ENCODE assay signal across 27 cellular contexts in the genomic region with DNA sequence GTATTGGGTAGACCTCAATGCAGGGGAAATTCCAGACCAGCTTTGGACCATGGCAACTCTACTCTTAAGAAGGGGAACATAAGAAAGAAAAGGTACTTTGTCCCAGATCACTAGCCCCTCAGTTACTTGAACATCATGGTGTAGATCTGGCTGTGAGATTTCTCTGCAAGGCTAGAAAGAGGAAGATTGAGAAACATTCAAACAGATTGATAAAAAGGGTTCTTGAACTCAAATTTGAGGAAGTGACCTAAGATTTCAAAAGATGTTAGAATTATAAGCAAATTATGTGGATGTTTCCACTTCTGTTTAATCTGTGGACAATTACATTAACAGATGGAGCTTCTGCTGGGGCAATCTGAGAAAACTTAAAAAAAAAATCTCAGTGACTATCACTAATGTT. TPM values are rescaled to one million over a fixed set of nuclear protein-coding genes. Genes with fewer than 3 reads are reported as not detected.
DNase-seq lines count a peak whose midpoint lies in the region; ATAC-seq, FAIRE-seq and TF ChIP-seq lines count a peak whose summit lies in the region.
"Had no signal": no experiment of that assay in that cellular context is flagged by ENCODE, and none has a peak within 500 bp of the region (broad histone marks: within the 10 kb centered on the region; RNA-seq: fewer than 3 reads in every experiment).

No MANE protein-coding gene starts in this region.

- no peaks in the 10 kb centered on the region for H3K27me3 Mint-ChIP-seq in activated T-cell treated with anti-CD3 and anti-CD28 coated beads, Interleukin-2, amount 50 U/mL, for 24 hours
- H3K27me3 Mint-ChIP-seq in endodermal cell (ENCODE audit: insufficient read depth): no peaks in the 10 kb centered on the region
- peaks cover 2% of the 10 kb centered on the region for H3K27me3 Mint-ChIP-seq in activated T-helper 1 cell treated with anti-CD3 and anti-CD28 coated beads, Interleukin-12 subunit alpha, Interleukin-12 subunit beta, Interleukin-2, Interleukin-4 antibody, amounts not matched to agents 30 ng/mL and 10 ng/mL and 1 ng/mL, durations not matched to agents 14 hours and 24 hours and 36 hours (ENCODE audit: insufficient read depth)
- H3K27me3 Mint-ChIP-seq: natural killer cell treated with Interleukin-12 subunit alpha and Interleukin-12 subunit beta and Interleukin-15 and Interleukin-18, amount 100 ng/mL, for 72 hours; T-cell had no signal

- H3K27ac Mint-ChIP-seq in activated T-cell treated with anti-CD3 and anti-CD28 coated beads, Interleukin-2, amount 50 U/mL, for 24 hours: no peak overlapping the region
- H3K27ac Mint-ChIP-seq in endodermal cell: no peak overlapping the region
- H3K27ac Mint-ChIP-seq in activated T-helper 1 cell treated with anti-CD3 and anti-CD28 coated beads, Interleukin-12 subunit alpha, Interleukin-12 subunit beta, Interleukin-2, Interleukin-4 antibody, amounts not matched to agents 30 ng/mL and 10 ng/mL and 1 ng/mL, durations not matched to agents 14 hours and 24 hours and 36 hours: no peak overlapping the region
- H3K27ac Mint-ChIP-seq: natural killer cell treated with Interleukin-12 subunit alpha and Interleukin-12 subunit beta and Interleukin-15 and Interleukin-18, amount 100 ng/mL, for 72 hours; T-cell had no signal

- CTCF ChIA-PET in IMR-90 (lab: Yijun Ruan, JAX) (no interaction called here), OCI-LY7 (lab: Charles Lee; ENCODE audit: unreplicated experiment) (no interaction called here), K562 (lab: Yijun Ruan, JAX; ENCODE audit: low intra/inter-chr PET ratio) (no interaction called here), A673 (lab: Charles Lee) (no interaction called here)

- H4K8ac ChIP-seq in IMR-90 (ENCODE audit: low read depth in 2 of 2, low read length in 2 of 2): peak overlapping the region in 1 of 2 experiments; percentile 64; a peak in 2 of 4 replicates

- no peak overlapping the region for H2AK9ac ChIP-seq in IMR-90 (replicated peaks; ENCODE audit: low read depth, low read length, poor library complexity)

- ATAC-seq in IMR-90 (ENCODE audit: low read depth): no peak
- ATAC-seq in K562: no peak
- ATAC-seq: natural killer cell treated with Interleukin-12 subunit alpha and Interleukin-12 subunit beta and Interleukin-15 and Interleukin-18, amount 100 ng/mL, for 72 hours; T-cell had no signal

- TF ChIP-seq EP300 in K562 (IDR thresholded peaks at IDR 0.05; ENCODE audit: low read length): no peak

- H3K36me3 ChIP-seq in IMR-90 (ENCODE audit: control insufficient read depth, insufficient read depth, low read length) (no peaks in the 10 kb centered on the region), OCI-LY7 (ENCODE audit: insufficient read depth, low read length) (no peaks in the 10 kb centered on the region), K562 (ENCODE audit: control insufficient read depth, insufficient read depth, low read length) (no peaks in the 10 kb centered on the region), endodermal cell (ENCODE audit: control insufficient read depth, insufficient read depth, low read length) (no peaks in the 10 kb centered on the region), A673 (ENCODE audit: insufficient read depth, low read length, poor library complexity, severe bottlenecking) (no peaks in the 10 kb centered on the region)
- H3K36me3 ChIP-seq: MG63, sigmoid colon, suprapubic skin had no signal

- H4K91ac ChIP-seq in IMR-90 (ENCODE audit: insufficient read depth, low read depth, low read length): peak overlapping the region; percentile 55

- H3K4me3 Mint-ChIP-seq in activated T-cell treated with anti-CD3 and anti-CD28 coated beads, Interleukin-2, amount 50 U/mL, for 24 hours: no peak overlapping the region
- no peak overlapping the region for H3K4me3 Mint-ChIP-seq in endodermal cell
- no peak overlapping the region for H3K4me3 Mint-ChIP-seq in activated T-helper 1 cell treated with anti-CD3 and anti-CD28 coated beads, Interleukin-12 subunit alpha, Interleukin-12 subunit beta, Interleukin-2, Interleukin-4 antibody, amounts not matched to agents 30 ng/mL and 10 ng/mL and 1 ng/mL, durations not matched to agents 14 hours and 24 hours and 36 hours
- H3K4me3 Mint-ChIP-seq: natural killer cell treated with Interleukin-12 subunit alpha and Interleukin-12 subunit beta and Interleukin-15 and Interleukin-18, amount 100 ng/mL, for 72 hours; T-cell had no signal

- H3K9me1 ChIP-seq in IMR-90 (ENCODE audit: insufficient read depth, low read length) (peaks cover 11% of the 10 kb centered on the region), K562 (ENCODE audit: control insufficient read depth, insufficient read depth, low read length) (no peaks in the 10 kb centered on the region)

- peak overlapping the region; percentile 28; the same call in 1 of the 2 replicates for H3K4ac ChIP-seq in IMR-90 (ENCODE audit: low read depth, low read length)

- POLR2A ChIA-PET in IMR-90 (lab: Charles Lee; ENCODE audit: unreplicated experiment) (no interaction called here), OCI-LY7 (lab: Charles Lee) (no interaction called here), K562 (lab: Yijun Ruan, JAX) (no interaction called here), A673 (lab: Charles Lee; ENCODE audit: low non-redundant PET) (no interaction called here)

- peak overlapping the region; percentile 38; the same call in 1 of the 3 replicates for H2BK15ac ChIP-seq in IMR-90 (ENCODE audit: low read depth, low read length)

- H3K23ac ChIP-seq in IMR-90 (ENCODE audit: low read depth, low read length): no peak overlapping the region; the same call in 1 of the 2 replicates

- no peak for TF ChIP-seq CTCF in IMR-90 (conservative IDR thresholded peaks at IDR 0.05; ENCODE audit: low read depth, low read length)
- TF ChIP-seq CTCF in OCI-LY7 (conservative IDR thresholded peaks at IDR 0.05; ENCODE audit: low read length): no peak
- TF ChIP-seq CTCF in K562 (IDR thresholded peaks at IDR 0.05 in 2 of 3, conservative IDR thresholded peaks at IDR 0.05 in 1 of 3; ENCODE audit: insufficient read depth in 2 of 3, low read depth in 1 of 3, low read length in 3 of 3): no peak
- no peak for TF ChIP-seq CTCF in endodermal cell (conservative IDR thresholded peaks at IDR 0.05)
- no peak for TF ChIP-seq CTCF in A673 (conservative IDR thresholded peaks at IDR 0.05; ENCODE audit: low read depth, low read length)

- peak overlapping the region; percentile 50 for H2BK120ac ChIP-seq in IMR-90 (ENCODE audit: low read depth, low read length)

- H3K4me2 ChIP-seq in IMR-90 (ENCODE audit: low read depth, low read length) (no peak overlapping the region), OCI-LY7 (ENCODE audit: low read length) (no peak overlapping the region), K562 (ENCODE audit: insufficient read depth, low read length) (no peak overlapping the region)

- TF ChIP-seq POLR2A in IMR-90 (IDR thresholded peaks at IDR 0.05; ENCODE audit: low read depth, low read length): no peak
- no peak for TF ChIP-seq POLR2A in K562 (conservative IDR thresholded peaks at IDR 0.05)

- H3K18ac ChIP-seq in IMR-90 (ENCODE audit: low read depth, low read length): peak overlapping the region; percentile 46; the same call in 1 of the 2 replicates

- H4K20me1 ChIP-seq in IMR-90 (ENCODE audit: insufficient read depth, low read length) (no peaks in the 10 kb centered on the region), OCI-LY7 (ENCODE audit: insufficient read depth, low read length) (no peaks in the 10 kb centered on the region), K562 (replicated peaks; ENCODE audit: control insufficient read depth, insufficient read depth, low read length) (no peaks in the 10 kb centered on the region)

- H3K14ac ChIP-seq in IMR-90 (replicated peaks; ENCODE audit: low read depth, low read length): peak overlapping the region; percentile 34; the same call in 1 of the 2 replicates

- in situ Hi-C loops in IMR-90 (cut with MboI; ENCODE audit: low sequenced_read_pairs) (no loop called here), K562 (cut with MboI) (no loop called here)

- DNase-seq in AML-193 (lab: John Stamatoyannopoulos, UW): peak; percentile 91 to 94
- DNase-seq in IMR-90: no peak
- DNase-seq in OCI-LY7 (ENCODE audit: low spot score): peak; percentile 27
- DNase-seq in K562 (ENCODE audit: extremely low read depth in 1 of 4, low spot score in 3 of 4): no peak
- DNase-seq in activated T-cell treated with anti-CD3 and anti-CD28 coated beads, Interleukin-2, amount 50 U/mL, for 24 hours: no peak
- no peak for DNase-seq in endodermal cell
- DNase-seq in activated T-helper 1 cell treated with anti-CD3 and anti-CD28 coated beads, Interleukin-12 subunit alpha, Interleukin-12 subunit beta, Interleukin-2, Interleukin-4 antibody, amounts not matched to agents 30 ng/mL and 10 ng/mL and 1 ng/mL, durations not matched to agents 14 hours and 24 hours and 36 hours (ENCODE audit: low spot score): no peak
- no peak for DNase-seq in A673 (ENCODE audit: low spot score)
- DNase-seq: activated CD4-positive, alpha-beta T cell treated with anti-CD3 and anti-CD28 coated beads, Interleukin-2, amount 50 U/mL, for 1 hour; activated CD8-positive, alpha-beta memory T cell treated with anti-CD3 and anti-CD28 coated beads, Interleukin-2, amount 50 U/mL, for 4 hours; activated gamma-delta T cell; C1 segment of cervical spinal cord; MG63; NCI-H1930; NCI-H226; NCI-H82; RPMI8226; sigmoid colon; T-cell had no signal

- H2BK5ac ChIP-seq in IMR-90 (ENCODE audit: low read depth, low read length, poor library complexity, severe bottlenecking): no peak overlapping the region

- no peak overlapping the region for H3K27ac ChIP-seq in IMR-90 (ENCODE audit: insufficient read depth, low read length)
- no peak overlapping the region for H3K27ac ChIP-seq in OCI-LY7 (ENCODE audit: low read depth, low read length, poor library complexity, severe bottlenecking)
- no peak overlapping the region for H3K27ac ChIP-seq in K562 (ENCODE audit: extremely low read depth, low read depth, low read length)
- no peak overlapping the region for H3K27ac ChIP-seq in endodermal cell (ENCODE audit: low read depth, low read length)
- H3K27ac ChIP-seq in A673 (ENCODE audit: low read depth, low read length, poor library complexity, severe bottlenecking): no peak overlapping the region
- H3K27ac ChIP-seq: suprapubic skin, VCaP had no signal

- dilution Hi-C loops in IMR-90 (cut with HindIII; ENCODE audit: low sequenced_read_pairs, unreplicated experiment): no loop called here

- H3K9me3 ChIP-seq in IMR-90 (ENCODE audit: control insufficient read depth, insufficient read depth, low read length) (no peaks in the 10 kb centered on the region), OCI-LY7 (ENCODE audit: low read length) (no peaks in the 10 kb centered on the region), K562 (replicated peaks; ENCODE audit: control insufficient read depth, insufficient read depth, low read depth, low read length) (no peaks in the 10 kb centered on the region), endodermal cell (ENCODE audit: control insufficient read depth, low read length) (peaks cover 9% of the 10 kb centered on the region), A673 (ENCODE audit: low read depth, low read length, poor library complexity, severe bottlenecking) (no peaks in the 10 kb centered on the region)
- H3K9me3 ChIP-seq: A549, sigmoid colon, suprapubic skin had no signal

- H3K9ac ChIP-seq in IMR-90 (ENCODE audit: low read depth, low read length) (no peak overlapping the region), K562 (ENCODE audit: insufficient read depth in 1 of 2, low read depth in 2 of 2, low read length in 2 of 2) (no peak overlapping the region), endodermal cell (ENCODE audit: extremely low read depth, low read length, poor library complexity, severe bottlenecking) (no peak overlapping the region)

- H3K4me3 ChIP-seq in IMR-90 (ENCODE audit: insufficient read depth, low read depth, low read length): no peak overlapping the region
- H3K4me3 ChIP-seq in OCI-LY7 (ENCODE audit: low read depth, low read length, poor library complexity, severe bottlenecking): no peak overlapping the region
- no peak overlapping the region for H3K4me3 ChIP-seq in K562
- no peak overlapping the region for H3K4me3 ChIP-seq in endodermal cell (ENCODE audit: low read length)
- H3K4me3 ChIP-seq in A673 (ENCODE audit: low read depth, low read length, poor library complexity, severe bottlenecking): no peak overlapping the region
- H3K4me3 ChIP-seq: A549, MG63, sigmoid colon, suprapubic skin had no signal

- H3K79me1 ChIP-seq in IMR-90 (ENCODE audit: low read depth in 1 of 2, low read length in 2 of 2): no peaks in the 10 kb centered on the region

- no peaks in the 10 kb centered on the region for H3K36me3 Mint-ChIP-seq in activated T-cell treated with anti-CD3 and anti-CD28 coated beads, Interleukin-2, amount 50 U/mL, for 24 hours (ENCODE audit: low read depth)
- no peaks in the 10 kb centered on the region for H3K36me3 Mint-ChIP-seq in endodermal cell (ENCODE audit: low read depth)
- H3K36me3 Mint-ChIP-seq in activated T-helper 1 cell treated with anti-CD3 and anti-CD28 coated beads, Interleukin-12 subunit alpha, Interleukin-12 subunit beta, Interleukin-2, Interleukin-4 antibody, amounts not matched to agents 30 ng/mL and 10 ng/mL and 1 ng/mL, durations not matched to agents 14 hours and 24 hours and 36 hours (ENCODE audit: low read depth): no peaks in the 10 kb centered on the region
- H3K36me3 Mint-ChIP-seq: natural killer cell treated with Interleukin-12 subunit alpha and Interleukin-12 subunit beta and Interleukin-15 and Interleukin-18, amount 100 ng/mL, for 72 hours; T-cell had no signal

- no peak for FAIRE-seq in K562 (lab: Jason Lieb, UNC)
- FAIRE-seq: A549, HepG2, keratinocyte, urothelium cell line had no signal

- TF ChIP-seq RAD21 in IMR-90 (IDR thresholded peaks at IDR 0.05; ENCODE audit: low read length) (no peak), K562 (CRISPR knock-in tag; conservative IDR thresholded peaks at IDR 0.05 in 1 of 2, IDR thresholded peaks at IDR 0.05 in 1 of 2) (no peak)

- H3K79me2 ChIP-seq in OCI-LY7 (ENCODE audit: insufficient read depth, low read depth, low read length): no peaks in the 10 kb centered on the region
- H3K79me2 ChIP-seq in K562 (ENCODE audit: control insufficient read depth, insufficient read depth, low read length): no peaks in the 10 kb centered on the region

- H4K5ac ChIP-seq in IMR-90 (ENCODE audit: low read depth, low read length): no peak overlapping the region

- no TSS peak for BruUV-seq in IMR-90 (replicated peaks; lab: Mats Ljungman, UMichigan)
- no TSS peak for BruUV-seq in OCI-LY7 (replicated peaks; lab: Mats Ljungman, UMichigan)
- BruUV-seq in K562 (replicated peaks; lab: Mats Ljungman, UMichigan): no TSS peak
- no TSS peak for BruUV-seq in A673 (replicated peaks; lab: Mats Ljungman, UMichigan)

- peaks cover 17% of the 10 kb centered on the region for H3K4me1 ChIP-seq in IMR-90 (ENCODE audit: control insufficient read depth, insufficient read depth, low read length)
- peaks cover 10% of the 10 kb centered on the region for H3K4me1 ChIP-seq in OCI-LY7 (ENCODE audit: insufficient read depth, low read length, poor library complexity, severe bottlenecking)
- H3K4me1 ChIP-seq in K562 (replicated peaks in 1 of 2; ENCODE audit: control insufficient read depth in 2 of 2, insufficient read depth in 2 of 2, low read length in 2 of 2): no peaks in the 10 kb centered on the region
- H3K4me1 ChIP-seq in endodermal cell (ENCODE audit: control insufficient read depth, insufficient read depth, low read length): no peaks in the 10 kb centered on the region
- H3K4me1 ChIP-seq in A673 (ENCODE audit: insufficient read depth, low read length, poor library complexity, severe bottlenecking): no peaks in the 10 kb centered on the region
- H3K4me1 ChIP-seq: suprapubic skin had no signal

- H2AFZ ChIP-seq in IMR-90 (replicated peaks; ENCODE audit: low read length, poor library complexity): no peak overlapping the region
- no peak overlapping the region for H2AFZ ChIP-seq in OCI-LY7 (ENCODE audit: low read length)
- no peak overlapping the region for H2AFZ ChIP-seq in K562 (ENCODE audit: low read depth, low read length)

- peak overlapping the region; percentile 63 for H2BK20ac ChIP-seq in IMR-90 (ENCODE audit: low read depth, low read length)

- peak overlapping the region; percentile 38; the same call in 1 of the 2 replicates for H2AK5ac ChIP-seq in IMR-90 (ENCODE audit: low read depth, low read length)

- no peaks in the 10 kb centered on the region for H3K4me1 Mint-ChIP-seq in activated T-cell treated with anti-CD3 and anti-CD28 coated beads, Interleukin-2, amount 50 U/mL, for 24 hours (ENCODE audit: low read depth)
- no peaks in the 10 kb centered on the region for H3K4me1 Mint-ChIP-seq in endodermal cell
- no peaks in the 10 kb centered on the region for H3K4me1 Mint-ChIP-seq in activated T-helper 1 cell treated with anti-CD3 and anti-CD28 coated beads, Interleukin-12 subunit alpha, Interleukin-12 subunit beta, Interleukin-2, Interleukin-4 antibody, amounts not matched to agents 30 ng/mL and 10 ng/mL and 1 ng/mL, durations not matched to agents 14 hours and 24 hours and 36 hours (ENCODE audit: low read depth)
- H3K4me1 Mint-ChIP-seq: T-cell had no signal

- H3K27me3 ChIP-seq in IMR-90 (ENCODE audit: control insufficient read depth, insufficient read depth, low read length): no peaks in the 10 kb centered on the region
- H3K27me3 ChIP-seq in K562 (ENCODE audit: control insufficient read depth in 2 of 2, insufficient read depth in 2 of 2, low read length in 2 of 2): no peaks in the 10 kb centered on the region
- H3K27me3 ChIP-seq in endodermal cell (ENCODE audit: control insufficient read depth, insufficient read depth, low read length, poor library complexity, severe bottlenecking): no peaks in the 10 kb centered on the region
- H3K27me3 ChIP-seq in A673 (replicated peaks; ENCODE audit: insufficient read depth, low read depth, low read length, poor library complexity): no peaks in the 10 kb centered on the region
- H3K27me3 ChIP-seq: MG63, sigmoid colon, suprapubic skin had no signal

- H3K9me3 Mint-ChIP-seq in activated T-cell treated with anti-CD3 and anti-CD28 coated beads, Interleukin-2, amount 50 U/mL, for 24 hours: peaks cover 3% of the 10 kb centered on the region
- H3K9me3 Mint-ChIP-seq in endodermal cell: peaks cover 6% of the 10 kb centered on the region
- H3K9me3 Mint-ChIP-seq in activated T-helper 1 cell treated with anti-CD3 and anti-CD28 coated beads, Interleukin-12 subunit alpha, Interleukin-12 subunit beta, Interleukin-2, Interleukin-4 antibody, amounts not matched to agents 30 ng/mL and 10 ng/mL and 1 ng/mL, durations not matched to agents 14 hours and 24 hours and 36 hours: no peaks in the 10 kb centered on the region
- H3K9me3 Mint-ChIP-seq: natural killer cell treated with Interleukin-12 subunit alpha and Interleukin-12 subunit beta and Interleukin-15 and Interleukin-18, amount 100 ng/mL, for 72 hours had no signal

- intact Hi-C loops in IMR-90 (cut with micrococcal nuclease): no loop called here
- intact Hi-C loops in OCI-LY7 (cut with micrococcal nuclease; ENCODE audit: unreplicated experiment): no loop called here
- intact Hi-C loops in K562 (cut with micrococcal nuclease): no loop called here
- intact Hi-C loops in activated T-helper 1 cell treated with anti-CD3 and anti-CD28 coated beads, Interleukin-12 subunit alpha, Interleukin-12 subunit beta, Interleukin-2, Interleukin-4 antibody, amounts not matched to agents 30 ng/mL and 10 ng/mL and 1 ng/mL, durations not matched to agents 14 hours and 24 hours and 36 hours (cut with micrococcal nuclease): no loop called here
- intact Hi-C loops in A673 (cut with micrococcal nuclease; ENCODE audit: unreplicated experiment): no loop called here

- no peak overlapping the region for H3K56ac ChIP-seq in IMR-90 (ENCODE audit: extremely low read depth, insufficient read depth, low read length)

- H3K9me2 ChIP-seq in OCI-LY7 (ENCODE audit: insufficient read depth, low read length): no peaks in the 10 kb centered on the region

RNA-seq across cellular contexts. Expression of gene UPB1, which starts 21.9 kb away (rescaled TPM):
- under 0.01 TPM in 2 replicates for total RNA-seq in IMR-90 (2012; rRNA removed)
- 0.02 and 0.03 TPM in 2 replicates for polyA plus RNA-seq in IMR-90 (2012; rRNA removed)
- 0.04 TPM in 1 of 2 replicates, not detected in the other for polyA plus RNA-seq in IMR-90 (2012; cell fraction: cytosol; rRNA removed)
- polyA plus RNA-seq in IMR-90 (2012; cell fraction: nucleus; rRNA removed; ENCODE audit: low replicate concordance): 0.34 and 0.37 TPM in 2 replicates
- total RNA-seq in OCI-LY7 (2014; rRNA removed; shearing (Covaris generic)): 0.13 and 0.69 TPM in 2 replicates
- 0.70 and 0.85 TPM in 2 replicates for total RNA-seq in OCI-LY7 (2022)
- total RNA-seq in K562 (2011; cell fraction: chromatin; rRNA removed; ENCODE audit: low replicate concordance): 0.16 TPM in 1 of 2 replicates, not detected in the other
- total RNA-seq in K562 (2011; cell fraction: nucleolus; rRNA removed): not detected in 2 replicates
- not detected in 2 replicates for total RNA-seq in K562 (2011; cell fraction: nucleoplasm; rRNA removed)
- total RNA-seq in K562 (2014; rRNA removed): 0.69 TPM in 1 of 2 replicates, not detected in the other
- total RNA-seq in K562 (2014; rRNA removed; fragmentation: Illumina TruSeq; extraction: Trizol): not detected in 2 replicates
- 0.11 TPM in 1 of 2 replicates, not detected in the other for total RNA-seq in K562 (2015; rRNA removed; fragmentation: Illumina TruSeq; extraction: Trizol)
- total RNA-seq in K562 (2021): 0.07 TPM in 1 of 2 replicates, not detected in the other
- 0.04 TPM in 1 of 2 replicates, not detected in the other for polyA plus RNA-seq in K562 (2011; rRNA removed)
- polyA plus RNA-seq in K562 (2011; cell fraction: cytosol; rRNA removed): not detected in 2 replicates
- polyA plus RNA-seq in K562 (2011; cell fraction: nucleus; rRNA removed): 0.06 TPM in 1 of 2 replicates, not detected in the other
- 0.08 and 0.21 TPM in 2 replicates for polyA plus RNA-seq in K562 (2012)
- polyA plus RNA-seq in K562 (2014; fragmentation: Illumina TruSeq; extraction: Trizol): not detected in 2 replicates
- under 1 TPM in 1 of 2 experiments, not detected in 1; 0.06 TPM for polyA plus RNA-seq in K562 (2014; fragmentation: Nextera tagmentation; extraction: Ambion mirVana)
- not detected in 2 replicates for polyA plus RNA-seq in K562 (2014; rRNA removed)
- polyA minus RNA-seq in K562 (2011; rRNA and poly(A)+ RNA removed): not detected in 2 replicates
- polyA minus RNA-seq in K562 (2011; cell fraction: cytosol; rRNA and poly(A)+ RNA removed): not detected in 2 replicates
- polyA minus RNA-seq in K562 (2011; cell fraction: nucleus; rRNA and poly(A)+ RNA removed): not detected in 2 replicates
- under 1 TPM in 1 of 2 donors, not detected in 1; 0.40 TPM for total RNA-seq in endodermal cell
- 0.14 TPM for polyA plus RNA-seq in endodermal cell (2013, experiment 1 of 2)
- polyA plus RNA-seq in endodermal cell (2013, experiment 2 of 2): 0.33 TPM
- 0.21 and 0.27 TPM in 2 replicates for total RNA-seq in activated T-helper 1 cell treated with anti-CD3 and anti-CD28 coated beads, Interleukin-12 subunit alpha, Interleukin-12 subunit beta, Interleukin-2, Interleukin-4 antibody, amounts not matched to agents 30 ng/mL and 10 ng/mL and 1 ng/mL, durations not matched to agents 14 hours and 24 hours and 36 hours
- total RNA-seq in A673 (2021): 0.11 and 0.35 TPM in 2 replicates
- total RNA-seq: dermis microvascular lymphatic vessel endothelial cell had no signal
- polyA plus RNA-seq: keratinocyte had no signal

RNA-seq across cellular contexts. Expression of gene ADORA2A, which starts 45.9 kb away (rescaled TPM):
- total RNA-seq in IMR-90 (2012; rRNA removed) (0.28 and 0.36 TPM in 2 replicates), OCI-LY7 (2022) (29.5 and 35.0 TPM in 2 replicates), K562 (2014; rRNA removed) (0.61 and 2.1 TPM in 2 replicates), K562 (2014; rRNA removed; fragmentation: Illumina TruSeq; extraction: Trizol) (0.15 and 0.29 TPM in 2 replicates), K562 (2015; rRNA removed; fragmentation: Illumina TruSeq; extraction: Trizol) (0.53 and 0.80 TPM in 2 replicates), K562 (2021) (0.66 and 0.98 TPM in 2 replicates), endodermal cell (1 to 10 TPM; 4.1 to 4.7 TPM), A673 (2021) (9.6 and 10.9 TPM in 2 replicates)
- polyA plus RNA-seq in IMR-90 (2012; rRNA removed) (0.76 and 1.1 TPM in 2 replicates), K562 (2011; rRNA removed) (0.49 and 1.2 TPM in 2 replicates), K562 (2014; fragmentation: Illumina TruSeq; extraction: Trizol) (0.58 and 0.65 TPM in 2 replicates), K562 (2014; fragmentation: Nextera tagmentation; extraction: Ambion mirVana) (not detected), K562 (2014; rRNA removed) (0.54 and 1.2 TPM in 2 replicates)
- polyA plus RNA-seq in IMR-90 (2012; cell fraction: cytosol; rRNA removed): 1.3 and 1.6 TPM in 2 replicates
- 2.9 and 7.6 TPM in 2 replicates for polyA plus RNA-seq in IMR-90 (2012; cell fraction: nucleus; rRNA removed; ENCODE audit: low replicate concordance)
- total RNA-seq in OCI-LY7 (2014; rRNA removed; shearing (Covaris generic)): 31.2 and 35.7 TPM in 2 replicates
- total RNA-seq in K562 (2011; cell fraction: chromatin; rRNA removed; ENCODE audit: low replicate concordance): 4.8 and 9.2 TPM in 2 replicates
- 3.6 and 5.2 TPM in 2 replicates for total RNA-seq in K562 (2011; cell fraction: nucleolus; rRNA removed)
- total RNA-seq in K562 (2011; cell fraction: nucleoplasm; rRNA removed): 5.9 and 6.1 TPM in 2 replicates
- polyA plus RNA-seq in K562 (2011; cell fraction: cytosol; rRNA removed): 2.1 and 2.8 TPM in 2 replicates
- polyA plus RNA-seq in K562 (2011; cell fraction: nucleus; rRNA removed): 3.2 and 3.4 TPM in 2 replicates
- 0.90 and 2.1 TPM in 2 replicates for polyA plus RNA-seq in K562 (2012)
- 1.3 and 2.9 TPM in 2 replicates for polyA minus RNA-seq in K562 (2011; rRNA and poly(A)+ RNA removed)
- 2.2 TPM in 1 of 2 replicates, not detected in the other for polyA minus RNA-seq in K562 (2011; cell fraction: cytosol; rRNA and poly(A)+ RNA removed)
- 1.5 and 3.7 TPM in 2 replicates for polyA minus RNA-seq in K562 (2011; cell fraction: nucleus; rRNA and poly(A)+ RNA removed)
- 4.2 TPM for polyA plus RNA-seq in endodermal cell (2013, experiment 1 of 2)
- polyA plus RNA-seq in endodermal cell (2013, experiment 2 of 2): 4.4 TPM
- total RNA-seq in activated T-helper 1 cell treated with anti-CD3 and anti-CD28 coated beads, Interleukin-12 subunit alpha, Interleukin-12 subunit beta, Interleukin-2, Interleukin-4 antibody, amounts not matched to agents 30 ng/mL and 10 ng/mL and 1 ng/mL, durations not matched to agents 14 hours and 24 hours and 36 hours: 27.3 and 27.7 TPM in 2 replicates

Comparison
In these comparisons a context has a peak if more than half of its experiments do, and no peak if none do; other contexts are left out.
1. DNase-seq: peak in AML-193 (2 of 2) and OCI-LY7 (single experiment); none in IMR-90 (single experiment), K562 (0 of 4), activated T-cell treated with anti-CD3 and anti-CD28 coated beads, Interleukin-2, amount 50 U/mL, for 24 hours (single experiment), endodermal cell (single experiment), activated T-helper 1 cell treated with anti-CD3 and anti-CD28 coated beads, Interleukin-12 subunit alpha, Interleukin-12 subunit beta, Interleukin-2, Interleukin-4 antibody, amounts not matched to agents 30 ng/mL and 10 ng/mL and 1 ng/mL, durations not matched to agents 14 hours and 24 hours and 36 hours (single experiment) and A673 (single experiment).